Comparison of ENCODE assay signal across 1 cellular context in the genomic region with DNA sequence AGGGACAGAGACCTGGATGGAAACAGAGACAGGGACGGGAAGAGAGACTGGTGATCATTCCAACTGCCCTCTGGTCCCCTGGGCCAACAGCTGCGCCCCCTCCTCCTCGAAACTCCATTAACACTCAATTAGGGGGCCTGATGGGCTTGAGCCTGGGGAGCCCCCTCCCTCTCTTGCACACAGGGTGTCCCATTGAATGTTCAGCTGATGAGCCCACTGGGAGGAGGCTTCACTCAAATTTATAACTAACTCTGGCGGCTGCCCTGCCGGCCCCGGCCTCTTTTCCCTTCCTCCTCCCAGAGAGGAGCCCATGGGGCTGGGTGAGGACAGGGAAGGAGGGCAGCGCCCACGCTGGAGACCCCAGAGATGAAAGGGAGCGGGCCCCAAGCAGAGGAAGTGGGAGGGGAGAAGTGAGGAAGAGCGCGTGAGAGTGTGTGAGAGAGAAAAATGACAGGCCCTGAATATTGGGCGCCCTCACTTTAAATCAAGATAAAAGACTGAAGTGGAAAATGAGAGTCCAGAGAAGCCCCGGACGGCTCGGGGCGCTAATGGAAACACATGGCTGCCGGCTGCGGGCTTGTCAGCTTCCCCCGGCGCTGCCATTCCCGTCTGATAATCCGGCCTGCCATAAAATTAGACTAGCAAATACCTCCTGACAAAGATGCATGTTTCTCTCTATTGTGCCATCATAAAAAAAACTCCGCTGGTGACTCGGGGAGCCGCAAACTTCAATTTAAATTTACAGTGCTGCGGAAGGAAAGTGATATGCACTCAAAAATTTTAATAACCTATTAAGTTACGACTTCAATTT.
TF ChIP-seq lines count a peak whose summit lies in the region.

No MANE protein-coding gene starts in this region.

TF ChIP-seq in GM23338, 12 proteins besides CTCF, POLR2A, EP300 and RAD21 (continued from another document):
- TF ChIP-seq REST (IDR thresholded peaks at IDR 0.05; ENCODE audit: unreplicated experiment) (no peak), ZNF114 (CRISPR knock-in tag; IDR thresholded peaks at IDR 0.05) (no peak), EZH2 (IDR thresholded peaks at IDR 0.05; ENCODE audit: low read depth, unreplicated experiment) (no peak), NANOG (IDR thresholded peaks at IDR 0.05; ENCODE audit: borderline replicate concordance) (no peak), ZNF331 (CRISPR knock-in tag; IDR thresholded peaks at IDR 0.05; ENCODE audit: low read depth) (no peak), EZH2phosphoT487 (IDR thresholded peaks at IDR 0.05; ENCODE audit: unreplicated experiment) (no peak), JUNB (IDR thresholded peaks at IDR 0.05; ENCODE audit: unreplicated experiment) (no peak)
- TF ChIP-seq, protein P1, sequence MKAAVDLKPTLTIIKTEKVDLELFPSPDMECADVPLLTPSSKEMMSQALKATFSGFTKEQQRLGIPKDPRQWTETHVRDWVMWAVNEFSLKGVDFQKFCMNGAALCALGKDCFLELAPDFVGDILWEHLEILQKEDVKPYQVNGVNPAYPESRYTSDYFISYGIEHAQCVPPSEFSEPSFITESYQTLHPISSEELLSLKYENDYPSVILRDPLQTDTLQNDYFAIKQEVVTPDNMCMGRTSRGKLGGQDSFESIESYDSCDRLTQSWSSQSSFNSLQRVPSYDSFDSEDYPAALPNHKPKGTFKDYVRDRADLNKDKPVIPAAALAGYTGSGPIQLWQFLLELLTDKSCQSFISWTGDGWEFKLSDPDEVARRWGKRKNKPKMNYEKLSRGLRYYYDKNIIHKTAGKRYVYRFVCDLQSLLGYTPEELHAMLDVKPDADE (IDR thresholded peaks at IDR 0.05): no peak
- TF ChIP-seq, protein P2, sequence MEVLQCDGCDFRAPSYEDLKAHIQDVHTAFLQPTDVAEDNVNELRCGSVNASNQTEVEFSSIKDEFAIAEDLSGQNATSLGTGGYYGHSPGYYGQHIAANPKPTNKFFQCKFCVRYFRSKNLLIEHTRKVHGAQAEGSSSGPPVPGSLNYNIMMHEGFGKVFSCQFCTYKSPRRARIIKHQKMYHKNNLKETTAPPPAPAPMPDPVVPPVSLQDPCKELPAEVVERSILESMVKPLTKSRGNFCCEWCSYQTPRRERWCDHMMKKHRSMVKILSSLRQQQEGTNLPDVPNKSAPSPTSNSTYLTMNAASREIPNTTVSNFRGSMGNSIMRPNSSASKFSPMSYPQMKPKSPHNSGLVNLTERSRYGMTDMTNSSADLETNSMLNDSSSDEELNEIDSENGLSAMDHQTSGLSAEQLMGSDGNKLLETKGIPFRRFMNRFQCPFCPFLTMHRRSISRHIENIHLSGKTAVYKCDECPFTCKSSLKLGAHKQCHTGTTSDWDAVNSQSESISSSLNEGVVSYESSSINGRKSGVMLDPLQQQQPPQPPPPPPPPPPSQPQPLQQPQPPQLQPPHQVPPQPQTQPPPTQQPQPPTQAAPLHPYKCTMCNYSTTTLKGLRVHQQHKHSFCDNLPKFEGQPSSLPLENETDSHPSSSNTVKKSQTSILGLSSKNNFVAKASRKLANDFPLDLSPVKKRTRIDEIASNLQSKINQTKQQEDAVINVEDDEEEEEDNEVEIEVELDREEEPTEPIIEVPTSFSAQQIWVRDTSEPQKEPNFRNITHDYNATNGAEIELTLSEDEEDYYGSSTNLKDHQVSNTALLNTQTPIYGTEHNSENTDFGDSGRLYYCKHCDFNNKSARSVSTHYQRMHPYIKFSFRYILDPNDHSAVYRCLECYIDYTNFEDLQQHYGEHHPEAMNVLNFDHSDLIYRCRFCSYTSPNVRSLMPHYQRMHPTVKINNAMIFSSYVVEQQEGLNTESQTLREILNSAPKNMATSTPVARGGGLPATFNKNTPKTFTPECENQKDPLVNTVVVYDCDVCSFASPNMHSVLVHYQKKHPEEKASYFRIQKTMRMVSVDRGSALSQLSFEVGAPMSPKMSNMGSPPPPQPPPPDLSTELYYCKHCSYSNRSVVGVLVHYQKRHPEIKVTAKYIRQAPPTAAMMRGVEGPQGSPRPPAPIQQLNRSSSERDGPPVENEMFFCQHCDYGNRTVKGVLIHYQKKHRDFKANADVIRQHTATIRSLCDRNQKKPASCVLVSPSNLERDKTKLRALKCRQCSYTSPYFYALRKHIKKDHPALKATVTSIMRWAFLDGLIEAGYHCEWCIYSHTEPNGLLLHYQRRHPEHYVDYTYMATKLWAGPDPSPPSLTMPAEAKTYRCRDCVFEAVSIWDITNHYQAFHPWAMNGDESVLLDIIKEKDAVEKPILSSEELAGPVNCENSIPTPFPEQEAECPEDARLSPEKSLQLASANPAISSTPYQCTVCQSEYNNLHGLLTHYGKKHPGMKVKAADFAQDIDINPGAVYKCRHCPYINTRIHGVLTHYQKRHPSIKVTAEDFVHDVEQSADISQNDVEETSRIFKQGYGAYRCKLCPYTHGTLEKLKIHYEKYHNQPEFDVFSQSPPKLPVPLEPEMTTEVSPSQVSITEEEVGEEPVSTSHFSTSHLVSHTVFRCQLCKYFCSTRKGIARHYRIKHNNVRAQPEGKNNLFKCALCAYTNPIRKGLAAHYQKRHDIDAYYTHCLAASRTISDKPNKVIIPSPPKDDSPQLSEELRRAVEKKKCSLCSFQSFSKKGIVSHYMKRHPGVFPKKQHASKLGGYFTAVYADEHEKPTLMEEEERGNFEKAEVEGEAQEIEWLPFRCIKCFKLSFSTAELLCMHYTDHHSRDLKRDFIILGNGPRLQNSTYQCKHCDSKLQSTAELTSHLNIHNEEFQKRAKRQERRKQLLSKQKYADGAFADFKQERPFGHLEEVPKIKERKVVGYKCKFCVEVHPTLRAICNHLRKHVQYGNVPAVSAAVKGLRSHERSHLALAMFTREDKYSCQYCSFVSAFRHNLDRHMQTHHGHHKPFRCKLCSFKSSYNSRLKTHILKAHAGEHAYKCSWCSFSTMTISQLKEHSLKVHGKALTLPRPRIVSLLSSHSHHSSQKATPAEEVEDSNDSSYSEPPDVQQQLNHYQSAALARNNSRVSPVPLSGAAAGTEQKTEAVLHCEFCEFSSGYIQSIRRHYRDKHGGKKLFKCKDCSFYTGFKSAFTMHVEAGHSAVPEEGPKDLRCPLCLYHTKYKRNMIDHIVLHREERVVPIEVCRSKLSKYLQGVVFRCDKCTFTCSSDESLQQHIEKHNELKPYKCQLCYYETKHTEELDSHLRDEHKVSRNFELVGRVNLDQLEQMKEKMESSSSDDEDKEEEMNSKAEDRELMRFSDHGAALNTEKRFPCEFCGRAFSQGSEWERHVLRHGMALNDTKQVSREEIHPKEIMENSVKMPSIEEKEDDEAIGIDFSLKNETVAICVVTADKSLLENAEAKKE (CRISPR knock-in tag; IDR thresholded peaks at IDR 0.05): no peak
TF ChIP-seq in GM23338: peak in this region for 0.
